Comparison of ENCODE assay signal across 1 cellular context in genomic region chr12:32680787-32681186, GRCh38.
TF ChIP-seq lines count a peak whose summit lies in the region.

No MANE protein-coding gene starts in this region.

TF ChIP-seq in WTC11, 78 proteins besides CTCF, POLR2A, EP300 and RAD21 (continued from another document):
- TF ChIP-seq NR2C2 (CRISPR knock-in tag; IDR thresholded peaks at IDR 0.05) (no peak), E2F1 (CRISPR knock-in tag; IDR thresholded peaks at IDR 0.05) (no peak), JUN (CRISPR knock-in tag; IDR thresholded peaks at IDR 0.05) (no peak), HMGA2 (CRISPR knock-in tag; IDR thresholded peaks at IDR 0.05) (no peak), ZNF317 (CRISPR knock-in tag; IDR thresholded peaks at IDR 0.05; ENCODE audit: borderline replicate concordance, low read depth) (no peak), ZNF396 (CRISPR knock-in tag; IDR thresholded peaks at IDR 0.05; ENCODE audit: borderline replicate concordance) (no peak), MLX (CRISPR knock-in tag; IDR thresholded peaks at IDR 0.05) (no peak), GTF2I (CRISPR knock-in tag; conservative IDR thresholded peaks at IDR 0.05) (no peak)
